Comparison of ENCODE assay signal across 8 cellular contexts in genomic region chr2:177334940-177335543, GRCh38. TPM values are rescaled to one million over a fixed set of nuclear protein-coding genes. Genes with fewer than 3 reads are reported as not detected.
DNase-seq lines count a peak whose midpoint lies in the region; ATAC-seq and TF ChIP-seq lines count a peak whose summit lies in the region.

No MANE protein-coding gene starts in this region.

- no peak overlapping the region for H3K27ac Mint-ChIP-seq in memory B cell

- peak; percentile 87 for TF ChIP-seq CTCF in BJ (IDR thresholded peaks at IDR 0.05; ENCODE audit: insufficient read depth, low read depth, low read length)
- TF ChIP-seq CTCF in GM12865 (IDR thresholded peaks at IDR 0.05; ENCODE audit: insufficient read depth, low read depth, low read length, missing control alignments), result peak; percentile 85
- TF ChIP-seq CTCF in Panc1 (IDR thresholded peaks at IDR 0.05), result peak; percentile 92

- H3K9me3 ChIP-seq in Panc1 (ENCODE audit: control insufficient read depth, insufficient read depth, low read depth, low read length), result no peaks in the 10 kb centered on the region

- POLR2A ChIA-PET in BJ (lab: Charles Lee) (no interaction called here), Panc1 (lab: Charles Lee) (no interaction called here)

- BruUV-seq in Panc1 (replicated peaks; lab: Mats Ljungman, UMichigan), result no TSS peak

- H3K36me3 ChIP-seq in BJ (ENCODE audit: control insufficient read depth, insufficient read depth, low read length) (no peaks in the 10 kb centered on the region), Panc1 (ENCODE audit: control insufficient read depth, insufficient read depth, low read length) (no peaks in the 10 kb centered on the region)

- H3K4me1 ChIP-seq in Panc1 (ENCODE audit: control insufficient read depth, insufficient read depth, low read length), result peaks cover 25% of the 10 kb centered on the region

- CTCF ChIA-PET in BJ (lab: Yijun Ruan, JAX) (interaction anchor here (0.7 to 7.3 kb wide), 18 partner anchors 15 to 443 kb away, joined by 3 to 90 read pairs (median 5); partner anchors contain the start of gene NFE2L2), Panc1 (lab: Charles Lee) (interaction anchor here (0.6 to 2.2 kb wide), 3 partner anchors 44 to 269 kb away, joined by 3 to 14 read pairs (median 3); no protein-coding TSS in a partner anchor)

- H3K4me3 ChIP-seq in BJ (ENCODE audit: low read depth, low read length) (no peak overlapping the region), GM12865 (ENCODE audit: low read depth, low read length) (no peak overlapping the region), Panc1 (ENCODE audit: low read depth in 2 of 2, low read length in 2 of 2) (no peak overlapping the region)

- H3K4me1 Mint-ChIP-seq in memory B cell, result peaks cover 3% of the 10 kb centered on the region

- DNase-seq in BJ (ENCODE audit: low read depth), result no peak
- DNase-seq in GM12865 (ENCODE audit: low read depth), result peak; percentile 50
- DNase-seq in Kasumi-1 (lab: John Stamatoyannopoulos, UW), result peak; percentile 86 to 92
- DNase-seq in Panc1 (ENCODE audit: low read depth, low spot score), result no peak
- peak; percentile 68 for DNase-seq in dedifferentiated amniotic fluid mesenchymal stem cell (ENCODE audit: extremely low spot score)
- peak in 1 of 2 donors; percentile 44 for DNase-seq in memory B cell (ENCODE audit: low spot score in 2 of 2)

- intact Hi-C loops in Panc1 (cut with micrococcal nuclease; ENCODE audit: unreplicated experiment), result loop anchor here (1.0 kb wide), 2 partner anchors 81 to 389 kb away; no protein-coding TSS in a partner anchor

- H3K27me3 ChIP-seq in BJ (ENCODE audit: control insufficient read depth, insufficient read depth, low read length) (no peaks in the 10 kb centered on the region), Panc1 (ENCODE audit: control insufficient read depth, insufficient read depth, low read length) (no peaks in the 10 kb centered on the region)

- ATAC-seq in Panc1, result peak; percentile 58; the same call in 1 of the 2 replicates
- peak; percentile 72 for ATAC-seq in memory B cell (ENCODE audit: low read depth)
- ATAC-seq in GM21737 (IDR thresholded peaks at IDR 0.05; ENCODE audit: unreplicated experiment), result no peak
- ATAC-seq in HG02938 (IDR thresholded peaks at IDR 0.05; ENCODE audit: unreplicated experiment), result no peak

- H3K9me3 Mint-ChIP-seq in memory B cell, result no peaks in the 10 kb centered on the region

- H3K4me3 Mint-ChIP-seq in memory B cell, result no peak overlapping the region

- no peaks in the 10 kb centered on the region for H3K36me3 Mint-ChIP-seq in memory B cell

- H3K27ac ChIP-seq in Panc1 (ENCODE audit: low read length), result no peak overlapping the region

- no peaks in the 10 kb centered on the region for H3K27me3 Mint-ChIP-seq in memory B cell

- in situ Hi-C loops in Panc1 (cut with HindIII; ENCODE audit: low pct_unique_long_range_greater_than_20kb, low sequenced_read_pairs), result no loop called here

RNA-seq across cellular contexts. Expression of gene AGPS, which starts 57.5 kb away (rescaled TPM):
- polyA plus RNA-seq in BJ (2011; rRNA removed), result 6.9 and 18.5 TPM in 2 replicates
- polyA minus RNA-seq in BJ (2011; rRNA and poly(A)+ RNA removed), result 6.2 and 8.7 TPM in 2 replicates
- total RNA-seq in Panc1 (2021; ENCODE audit: unreplicated experiment), result 68.7 TPM
- polyA plus RNA-seq in Panc1 (2012; ENCODE audit: insufficient read length), result 35.7 TPM

Comparison
In these comparisons a context has a peak if more than half of its experiments do, and no peak if none do; other contexts are left out.
1. DNase-seq: peak in GM12865 (single experiment), Kasumi-1 (2 of 2) and dedifferentiated amniotic fluid mesenchymal stem cell (single experiment); none in BJ (single experiment) and Panc1 (single experiment).
2. ATAC-seq: peak in Panc1 (single experiment) and memory B cell (single experiment); none in GM21737 (single experiment) and HG02938 (single experiment).
3. Peak in every context shown above with its lines, with median percentiles within 50 percentile points of each other: CTCF ChIP-seq.